ENCODE assay signal across 19 cellular contexts in the genomic region with DNA sequence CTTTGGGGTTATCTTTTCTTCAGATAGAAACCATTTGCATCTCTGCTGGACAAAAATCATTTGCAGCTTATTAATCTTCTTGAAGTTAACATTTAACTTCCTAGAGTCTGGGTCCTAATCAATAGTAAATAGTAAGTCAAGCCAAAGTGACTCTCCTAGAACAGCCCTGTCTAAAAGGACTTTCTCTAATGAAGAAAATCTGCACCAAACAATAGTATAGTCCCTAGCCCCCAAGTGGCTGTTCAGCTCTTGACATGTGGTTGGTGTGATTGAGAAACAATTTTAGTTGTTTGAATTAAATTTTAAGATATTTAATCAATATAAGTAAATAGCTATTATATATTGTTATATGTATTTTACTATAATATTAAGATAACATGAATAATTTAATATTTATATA.
"Had no signal": no experiment of that assay in that cellular context is flagged by ENCODE, and none has a peak within 500 bp of the region (broad histone marks: within the 10 kb centered on the region; RNA-seq: fewer than 3 reads in every experiment).

No MANE protein-coding gene starts in this region.

- H3K27ac Mint-ChIP-seq: activated CD4-positive, alpha-beta T cell treated with anti-CD3 and anti-CD28 coated beads, Interleukin-2, amount 10 ng/mL, durations not matched to agents 7 days and 5 days; activated CD8-positive, alpha-beta T cell treated with anti-CD3 and anti-CD28 coated beads, Interleukin-2, amount 10 ng/mL, durations not matched to agents 7 days and 5 days; activated naive CD4-positive, alpha-beta T cell treated with anti-CD3 and anti-CD28 coated beads for 36 hours; memory B cell; stimulated activated naive CD8-positive, alpha-beta T cell treated with anti-CD3 and anti-CD28 coated beads, Interleukin-15, Interleukin-2, amounts not matched to agents 100 ng/mL and 50 ng/mL, for 24 hours had no signal

- H3K4me1 ChIP-seq: esophagus muscularis mucosa, psoas muscle, tibial nerve, vagina had no signal

- ATAC-seq: activated CD4-positive, CD25-positive, alpha-beta regulatory T cell treated with anti-CD3 and anti-CD28 coated beads, Interleukin-2, amount 50 U/mL, for 24 hours; activated CD8-positive, alpha-beta T cell treated with anti-CD3 and anti-CD28 coated beads, Interleukin-2, amount 10 ng/mL, durations not matched to agents 7 days and 5 days; activated T-cell treated with anti-CD3 and anti-CD28 coated beads, Interleukin-2, amount 50 U/mL, for 4 hours; psoas muscle; right cardiac atrium had no signal

- DNase-seq: activated CD4-positive, alpha-beta T cell treated with anti-CD3 and anti-CD28 coated beads, Interleukin-2, amount 10 ng/mL, durations not matched to agents 7 days and 5 days; activated CD8-positive, alpha-beta T cell treated with anti-CD3 and anti-CD28 coated beads, Interleukin-2, amount 10 ng/mL, durations not matched to agents 7 days and 5 days; activated naive CD4-positive, alpha-beta T cell treated with anti-CD3 and anti-CD28 coated beads for 36 hours; activated T-cell treated with anti-CD3 and anti-CD28 coated beads, Interleukin-2, amount 50 U/mL, for 4 hours; anterior cingulate cortex; psoas muscle; right cardiac atrium; small intestine; stimulated activated CD4-positive, alpha-beta T cell treated with anti-CD3 and anti-CD28 coated beads, Interleukin-15, amount 100 ng/mL, for 24 hours; stimulated activated CD4-positive, alpha-beta T cell treated with anti-CD3 and anti-CD28 coated beads, Interleukin-2, amount 100 ng/mL, for 48 hours; T1000 had no signal

- H3K9me3 ChIP-seq: esophagus muscularis mucosa, psoas muscle, tibial nerve, vagina had no signal

- H3K36me3 ChIP-seq: esophagus muscularis mucosa, tibial nerve, vagina had no signal

- H3K27ac ChIP-seq: coronary artery, esophagus muscularis mucosa, psoas muscle, tibial nerve, vagina had no signal

- H3K27me3 ChIP-seq: tibial nerve, vagina had no signal

- H3K36me3 Mint-ChIP-seq: memory B cell had no signal

- H3K9me3 Mint-ChIP-seq: activated CD4-positive, alpha-beta T cell treated with anti-CD3 and anti-CD28 coated beads, Interleukin-2, amount 10 ng/mL, durations not matched to agents 7 days and 5 days; activated naive CD4-positive, alpha-beta T cell treated with anti-CD3 and anti-CD28 coated beads for 36 hours; activated T-cell treated with anti-CD3 and anti-CD28 coated beads, Interleukin-2, amount 50 U/mL, for 4 hours; central memory CD8-positive, alpha-beta T cell; memory B cell; stimulated activated naive CD8-positive, alpha-beta T cell treated with anti-CD3 and anti-CD28 coated beads, Interleukin-15, Interleukin-2, amounts not matched to agents 100 ng/mL and 50 ng/mL, for 24 hours had no signal

- H3K4me1 Mint-ChIP-seq: activated CD4-positive, alpha-beta T cell treated with anti-CD3 and anti-CD28 coated beads, Interleukin-2, amount 10 ng/mL, durations not matched to agents 7 days and 5 days; central memory CD8-positive, alpha-beta T cell; memory B cell had no signal

- H3K4me3 ChIP-seq: coronary artery, esophagus muscularis mucosa, psoas muscle, tibial nerve, vagina had no signal

- H3K4me3 Mint-ChIP-seq: activated CD4-positive, alpha-beta T cell treated with anti-CD3 and anti-CD28 coated beads, Interleukin-2, amount 10 ng/mL, durations not matched to agents 7 days and 5 days; activated CD8-positive, alpha-beta T cell treated with anti-CD3 and anti-CD28 coated beads, Interleukin-2, amount 10 ng/mL, durations not matched to agents 7 days and 5 days; activated naive CD4-positive, alpha-beta T cell treated with anti-CD3 and anti-CD28 coated beads for 36 hours; activated T-cell treated with anti-CD3 and anti-CD28 coated beads, Interleukin-2, amount 50 U/mL, for 4 hours; central memory CD8-positive, alpha-beta T cell; memory B cell; stimulated activated naive CD8-positive, alpha-beta T cell treated with anti-CD3 and anti-CD28 coated beads, Interleukin-15, Interleukin-2, amounts not matched to agents 100 ng/mL and 50 ng/mL, for 24 hours had no signal
